18 cellular contexts compared by ENCODE assay signal in the genomic region with DNA sequence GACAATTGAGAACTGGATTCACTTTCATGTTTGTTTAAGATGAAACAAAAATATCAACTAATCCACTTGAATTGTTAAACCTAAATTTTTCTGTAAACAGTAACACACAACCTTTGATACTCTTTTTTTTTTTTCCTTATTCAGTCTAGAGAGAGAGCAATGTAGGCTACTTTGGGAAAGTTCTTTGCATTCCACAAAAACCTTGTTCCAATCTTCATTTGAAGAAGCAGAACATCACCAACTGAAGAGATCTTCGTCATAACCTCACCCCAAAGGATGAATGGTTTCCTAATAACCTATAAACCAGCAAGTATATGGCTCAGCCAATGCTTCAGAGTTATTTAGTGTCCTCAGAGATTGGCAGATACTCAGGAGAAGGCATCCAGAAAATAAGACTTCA.
A peak's percentile ranks its signal among the peaks of the same experiment; 100 is the strongest.
DNase-seq lines count a peak whose midpoint lies in the region; ATAC-seq and TF ChIP-seq lines count a peak whose summit lies in the region.
"Had no signal": no experiment of that assay in that cellular context is flagged by ENCODE, and none has a peak within 500 bp of the region (broad histone marks: within the 10 kb centered on the region; RNA-seq: fewer than 3 reads in every experiment).

No MANE protein-coding gene starts in this region.

- peaks cover 32% of the 10 kb centered on the region for H3K4me1 Mint-ChIP-seq in osteocyte (ENCODE audit: unreplicated experiment)
- H3K4me1 Mint-ChIP-seq: T-cell had no signal

- no peaks in the 10 kb centered on the region for H3K27me3 Mint-ChIP-seq in osteocyte (ENCODE audit: unreplicated experiment)
- H3K27me3 Mint-ChIP-seq: CD4-positive, alpha-beta T cell had no signal

- no peak overlapping the region for H3K4me3 Mint-ChIP-seq in osteocyte (ENCODE audit: unreplicated experiment)
- H3K4me3 Mint-ChIP-seq: CD4-positive, alpha-beta T cell; T-cell had no signal

- H3K36me3 Mint-ChIP-seq in osteocyte (ENCODE audit: unreplicated experiment) = no peaks in the 10 kb centered on the region
- H3K36me3 Mint-ChIP-seq: T-cell had no signal

- peak; percentile 13 for DNase-seq in GM04503 (ENCODE audit: low read depth)
- DNase-seq in MV-4-11 (lab: John Stamatoyannopoulos, UW) = peak; percentile 13
- DNase-seq in osteocyte (ENCODE audit: extremely low spot score, unreplicated experiment) = no peak
- DNase-seq in NOMO-1 treated with DMSO at 0.1 percent for 48 hours (lab: John Stamatoyannopoulos, UW; ENCODE audit: unreplicated experiment) = no peak
- no peak for DNase-seq in activated gamma-delta T cell (lab: John Stamatoyannopoulos, UW)
- DNase-seq in stimulated activated CD4-positive, alpha-beta T cell treated with anti-CD3 and anti-CD28 coated beads, Interleukin-1b, Interleukin-23, amount 100 ng/mL, for 48 hours = no peak
- DNase-seq: Caco-2; CD4-positive, alpha-beta T cell; GF-D8; GOT3; NCI-H1105; NCI-H1694; NCI-H2081 treated with DMSO at 0.1 percent for 48 hours; NCI-H446 treated with DMSO at 0.1 percent for 48 hours; NCI-H69; T-cell had no signal

- TF ChIP-seq CTCF in osteocyte (IDR thresholded peaks at IDR 0.05) = no peak

- peak overlapping the region; percentile 45 for H3K27ac Mint-ChIP-seq in osteocyte (ENCODE audit: unreplicated experiment)
- H3K27ac Mint-ChIP-seq: CD4-positive, alpha-beta T cell; T-cell had no signal

- ATAC-seq in HG03097 (IDR thresholded peaks at IDR 0.05; ENCODE audit: low FRiP score, unreplicated experiment) = peak; percentile 21
- ATAC-seq: Right ventricle myocardium inferior, T-cell had no signal

- H3K9me3 Mint-ChIP-seq in osteocyte (ENCODE audit: unreplicated experiment) = peaks cover 11% of the 10 kb centered on the region
- H3K9me3 Mint-ChIP-seq: CD4-positive, alpha-beta T cell had no signal

Comparison
In these comparisons a context has a peak if more than half of its experiments do, and no peak if none do; other contexts are left out.
1. DNase-seq: peak in GM04503 (single experiment) and MV-4-11 (single experiment); none in osteocyte (single experiment), NOMO-1 treated with DMSO at 0.1 percent for 48 hours (single experiment), activated gamma-delta T cell (single experiment) and stimulated activated CD4-positive, alpha-beta T cell treated with anti-CD3 and anti-CD28 coated beads, Interleukin-1b, Interleukin-23, amount 100 ng/mL, for 48 hours (single experiment).